ENCODE assay signal across 1 cellular context in the genomic region with DNA sequence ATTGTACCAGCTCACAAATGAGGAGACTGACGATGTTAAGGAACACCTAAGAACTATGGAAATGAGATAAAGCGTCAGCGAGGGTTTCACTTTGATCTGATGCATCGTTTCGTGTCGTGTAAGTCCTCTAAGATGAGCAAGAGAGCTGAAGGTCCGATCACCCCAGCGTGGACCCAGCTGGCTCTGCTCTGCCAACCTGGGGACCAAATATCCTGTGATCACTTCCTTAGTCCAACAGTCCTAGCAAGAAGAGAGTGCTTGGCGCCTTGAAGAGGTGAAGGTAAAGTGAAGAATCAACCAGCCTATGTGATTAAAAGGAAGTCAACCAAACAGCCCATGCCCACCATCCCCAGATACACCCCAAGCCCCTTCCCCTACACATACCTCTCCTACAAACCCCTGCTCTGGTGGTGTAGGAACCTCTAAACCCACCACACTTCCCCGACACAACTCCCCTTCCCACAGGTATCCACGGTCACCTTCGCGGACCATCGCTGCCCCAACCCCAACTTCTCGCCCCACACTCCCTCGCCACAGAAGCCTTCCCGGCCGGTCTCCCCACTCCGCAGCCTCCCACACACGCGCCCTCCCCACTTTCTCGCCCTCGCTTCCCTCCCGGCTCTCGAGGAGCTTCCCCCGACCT.
TF ChIP-seq lines count a peak whose summit lies in the region.

No MANE protein-coding gene starts in this region.

TF ChIP-seq in K562, 482 proteins besides CTCF, POLR2A, EP300 and RAD21 (continued from another document):
- TF ChIP-seq, protein P1, sequence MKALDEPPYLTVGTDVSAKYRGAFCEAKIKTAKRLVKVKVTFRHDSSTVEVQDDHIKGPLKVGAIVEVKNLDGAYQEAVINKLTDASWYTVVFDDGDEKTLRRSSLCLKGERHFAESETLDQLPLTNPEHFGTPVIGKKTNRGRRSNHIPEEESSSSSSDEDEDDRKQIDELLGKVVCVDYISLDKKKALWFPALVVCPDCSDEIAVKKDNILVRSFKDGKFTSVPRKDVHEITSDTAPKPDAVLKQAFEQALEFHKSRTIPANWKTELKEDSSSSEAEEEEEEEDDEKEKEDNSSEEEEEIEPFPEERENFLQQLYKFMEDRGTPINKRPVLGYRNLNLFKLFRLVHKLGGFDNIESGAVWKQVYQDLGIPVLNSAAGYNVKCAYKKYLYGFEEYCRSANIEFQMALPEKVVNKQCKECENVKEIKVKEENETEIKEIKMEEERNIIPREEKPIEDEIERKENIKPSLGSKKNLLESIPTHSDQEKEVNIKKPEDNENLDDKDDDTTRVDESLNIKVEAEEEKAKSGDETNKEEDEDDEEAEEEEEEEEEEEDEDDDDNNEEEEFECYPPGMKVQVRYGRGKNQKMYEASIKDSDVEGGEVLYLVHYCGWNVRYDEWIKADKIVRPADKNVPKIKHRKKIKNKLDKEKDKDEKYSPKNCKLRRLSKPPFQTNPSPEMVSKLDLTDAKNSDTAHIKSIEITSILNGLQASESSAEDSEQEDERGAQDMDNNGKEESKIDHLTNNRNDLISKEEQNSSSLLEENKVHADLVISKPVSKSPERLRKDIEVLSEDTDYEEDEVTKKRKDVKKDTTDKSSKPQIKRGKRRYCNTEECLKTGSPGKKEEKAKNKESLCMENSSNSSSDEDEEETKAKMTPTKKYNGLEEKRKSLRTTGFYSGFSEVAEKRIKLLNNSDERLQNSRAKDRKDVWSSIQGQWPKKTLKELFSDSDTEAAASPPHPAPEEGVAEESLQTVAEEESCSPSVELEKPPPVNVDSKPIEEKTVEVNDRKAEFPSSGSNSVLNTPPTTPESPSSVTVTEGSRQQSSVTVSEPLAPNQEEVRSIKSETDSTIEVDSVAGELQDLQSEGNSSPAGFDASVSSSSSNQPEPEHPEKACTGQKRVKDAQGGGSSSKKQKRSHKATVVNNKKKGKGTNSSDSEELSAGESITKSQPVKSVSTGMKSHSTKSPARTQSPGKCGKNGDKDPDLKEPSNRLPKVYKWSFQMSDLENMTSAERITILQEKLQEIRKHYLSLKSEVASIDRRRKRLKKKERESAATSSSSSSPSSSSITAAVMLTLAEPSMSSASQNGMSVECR (CRISPR knock-in tag; IDR thresholded peaks at IDR 0.05), result peak; percentile 76; the same call in 1 of the 2 replicates
- TF ChIP-seq ZNF384 (IDR thresholded peaks at IDR 0.05; ENCODE audit: low read depth, low read length) (no peak), BRCA1 (IDR thresholded peaks at IDR 0.05) (no peak), BRCA1 (CRISPR knock-in tag; IDR thresholded peaks at IDR 0.05) (no peak), ZBTB7A (IDR thresholded peaks at IDR 0.05; ENCODE audit: borderline replicate concordance, control insufficient read depth, low read depth, low read length) (0 out of 2 replicates have a peak, but pooled peaks have one; percentile 7), SMARCE1 (IDR thresholded peaks at IDR 0.05) (peak; percentile 32; the same call in 1 of the 2 replicates), ELF4 (CRISPR knock-in tag; IDR thresholded peaks at IDR 0.05) (peak; percentile 65; the same call in 1 of the 2 replicates), DPF2 (IDR thresholded peaks at IDR 0.05) (no peak), EGR1 (conservative IDR thresholded peaks at IDR 0.05) (peak; percentile 83), CBX5 (IDR thresholded peaks at IDR 0.05; ENCODE audit: borderline replicate concordance, low read depth) (no peak), HDAC2 (IDR thresholded peaks at IDR 0.05) (no peak), YY1 (IDR thresholded peaks at IDR 0.05; ENCODE audit: borderline replicate concordance in 1 of 3, control insufficient read depth in 1 of 3, extremely low read depth in 1 of 3, insufficient read depth in 3 of 3, insufficient read length in 1 of 3, insufficient replicate concordance in 2 of 3, low read depth in 1 of 3, low read length in 2 of 3) (peak in 1 of 3 experiments; percentile 15), ZNF316 (IDR thresholded peaks at IDR 0.05) (0 out of 2 replicates have a peak, but pooled peaks have one; percentile 1), BCL6 (CRISPR knock-in tag; IDR thresholded peaks at IDR 0.05) (no peak), ZSCAN32 (CRISPR knock-in tag; IDR thresholded peaks at IDR 0.05) (no peak), GTF2F1 (IDR thresholded peaks at IDR 0.05; ENCODE audit: low read depth, low read length) (no peak), ERF (CRISPR knock-in tag; IDR thresholded peaks at IDR 0.05) (no peak), ZNF146 (CRISPR knock-in tag; IDR thresholded peaks at IDR 0.05; ENCODE audit: unreplicated experiment) (no peak), ZNF282 (CRISPR knock-in tag; IDR thresholded peaks at IDR 0.05) (no peak), TEAD2 (tag; IDR thresholded peaks at IDR 0.05) (no peak), NCOA4 (IDR thresholded peaks at IDR 0.05; ENCODE audit: partially characterized antibody) (no peak), CEBPB (tag; IDR thresholded peaks at IDR 0.05) (no peak), STAG1 (CRISPR knock-in tag; IDR thresholded peaks at IDR 0.05; ENCODE audit: borderline replicate concordance) (no peak), ARID1B (IDR thresholded peaks at IDR 0.05) (no peak)
- TF ChIP-seq, protein P2, sequence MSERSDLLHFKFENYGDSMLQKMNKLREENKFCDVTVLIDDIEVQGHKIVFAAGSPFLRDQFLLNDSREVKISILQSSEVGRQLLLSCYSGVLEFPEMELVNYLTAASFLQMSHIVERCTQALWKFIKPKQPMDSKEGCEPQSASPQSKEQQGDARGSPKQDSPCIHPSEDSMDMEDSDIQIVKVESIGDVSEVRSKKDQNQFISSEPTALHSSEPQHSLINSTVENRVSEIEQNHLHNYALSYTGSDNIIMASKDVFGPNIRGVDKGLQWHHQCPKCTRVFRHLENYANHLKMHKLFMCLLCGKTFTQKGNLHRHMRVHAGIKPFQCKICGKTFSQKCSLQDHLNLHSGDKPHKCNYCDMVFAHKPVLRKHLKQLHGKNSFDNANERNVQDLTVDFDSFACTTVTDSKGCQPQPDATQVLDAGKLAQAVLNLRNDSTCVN (CRISPR knock-in tag; IDR thresholded peaks at IDR 0.05), result peak; percentile 58; the same call in 1 of the 2 replicates
- TF ChIP-seq, protein P3, sequence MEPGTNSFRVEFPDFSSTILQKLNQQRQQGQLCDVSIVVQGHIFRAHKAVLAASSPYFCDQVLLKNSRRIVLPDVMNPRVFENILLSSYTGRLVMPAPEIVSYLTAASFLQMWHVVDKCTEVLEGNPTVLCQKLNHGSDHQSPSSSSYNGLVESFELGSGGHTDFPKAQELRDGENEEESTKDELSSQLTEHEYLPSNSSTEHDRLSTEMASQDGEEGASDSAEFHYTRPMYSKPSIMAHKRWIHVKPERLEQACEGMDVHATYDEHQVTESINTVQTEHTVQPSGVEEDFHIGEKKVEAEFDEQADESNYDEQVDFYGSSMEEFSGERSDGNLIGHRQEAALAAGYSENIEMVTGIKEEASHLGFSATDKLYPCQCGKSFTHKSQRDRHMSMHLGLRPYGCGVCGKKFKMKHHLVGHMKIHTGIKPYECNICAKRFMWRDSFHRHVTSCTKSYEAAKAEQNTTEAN (CRISPR knock-in tag; IDR thresholded peaks at IDR 0.05), result no peak
- TF ChIP-seq, protein P4, sequence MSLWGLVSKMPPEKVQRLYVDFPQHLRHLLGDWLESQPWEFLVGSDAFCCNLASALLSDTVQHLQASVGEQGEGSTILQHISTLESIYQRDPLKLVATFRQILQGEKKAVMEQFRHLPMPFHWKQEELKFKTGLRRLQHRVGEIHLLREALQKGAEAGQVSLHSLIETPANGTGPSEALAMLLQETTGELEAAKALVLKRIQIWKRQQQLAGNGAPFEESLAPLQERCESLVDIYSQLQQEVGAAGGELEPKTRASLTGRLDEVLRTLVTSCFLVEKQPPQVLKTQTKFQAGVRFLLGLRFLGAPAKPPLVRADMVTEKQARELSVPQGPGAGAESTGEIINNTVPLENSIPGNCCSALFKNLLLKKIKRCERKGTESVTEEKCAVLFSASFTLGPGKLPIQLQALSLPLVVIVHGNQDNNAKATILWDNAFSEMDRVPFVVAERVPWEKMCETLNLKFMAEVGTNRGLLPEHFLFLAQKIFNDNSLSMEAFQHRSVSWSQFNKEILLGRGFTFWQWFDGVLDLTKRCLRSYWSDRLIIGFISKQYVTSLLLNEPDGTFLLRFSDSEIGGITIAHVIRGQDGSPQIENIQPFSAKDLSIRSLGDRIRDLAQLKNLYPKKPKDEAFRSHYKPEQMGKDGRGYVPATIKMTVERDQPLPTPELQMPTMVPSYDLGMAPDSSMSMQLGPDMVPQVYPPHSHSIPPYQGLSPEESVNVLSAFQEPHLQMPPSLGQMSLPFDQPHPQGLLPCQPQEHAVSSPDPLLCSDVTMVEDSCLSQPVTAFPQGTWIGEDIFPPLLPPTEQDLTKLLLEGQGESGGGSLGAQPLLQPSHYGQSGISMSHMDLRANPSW (CRISPR knock-in tag; IDR thresholded peaks at IDR 0.05), result no peak
- TF ChIP-seq, protein P5, sequence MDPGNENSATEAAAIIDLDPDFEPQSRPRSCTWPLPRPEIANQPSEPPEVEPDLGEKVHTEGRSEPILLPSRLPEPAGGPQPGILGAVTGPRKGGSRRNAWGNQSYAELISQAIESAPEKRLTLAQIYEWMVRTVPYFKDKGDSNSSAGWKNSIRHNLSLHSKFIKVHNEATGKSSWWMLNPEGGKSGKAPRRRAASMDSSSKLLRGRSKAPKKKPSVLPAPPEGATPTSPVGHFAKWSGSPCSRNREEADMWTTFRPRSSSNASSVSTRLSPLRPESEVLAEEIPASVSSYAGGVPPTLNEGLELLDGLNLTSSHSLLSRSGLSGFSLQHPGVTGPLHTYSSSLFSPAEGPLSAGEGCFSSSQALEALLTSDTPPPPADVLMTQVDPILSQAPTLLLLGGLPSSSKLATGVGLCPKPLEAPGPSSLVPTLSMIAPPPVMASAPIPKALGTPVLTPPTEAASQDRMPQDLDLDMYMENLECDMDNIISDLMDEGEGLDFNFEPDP (CRISPR knock-in tag; IDR thresholded peaks at IDR 0.05), result no peak
- TF ChIP-seq, protein P6, sequence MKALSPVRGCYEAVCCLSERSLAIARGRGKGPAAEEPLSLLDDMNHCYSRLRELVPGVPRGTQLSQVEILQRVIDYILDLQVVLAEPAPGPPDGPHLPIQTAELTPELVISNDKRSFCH (CRISPR knock-in tag; IDR thresholded peaks at IDR 0.05), result no peak
- TF ChIP-seq, protein P6 (tag; IDR thresholded peaks at IDR 0.05), result no peak
